In the genomic region with DNA sequence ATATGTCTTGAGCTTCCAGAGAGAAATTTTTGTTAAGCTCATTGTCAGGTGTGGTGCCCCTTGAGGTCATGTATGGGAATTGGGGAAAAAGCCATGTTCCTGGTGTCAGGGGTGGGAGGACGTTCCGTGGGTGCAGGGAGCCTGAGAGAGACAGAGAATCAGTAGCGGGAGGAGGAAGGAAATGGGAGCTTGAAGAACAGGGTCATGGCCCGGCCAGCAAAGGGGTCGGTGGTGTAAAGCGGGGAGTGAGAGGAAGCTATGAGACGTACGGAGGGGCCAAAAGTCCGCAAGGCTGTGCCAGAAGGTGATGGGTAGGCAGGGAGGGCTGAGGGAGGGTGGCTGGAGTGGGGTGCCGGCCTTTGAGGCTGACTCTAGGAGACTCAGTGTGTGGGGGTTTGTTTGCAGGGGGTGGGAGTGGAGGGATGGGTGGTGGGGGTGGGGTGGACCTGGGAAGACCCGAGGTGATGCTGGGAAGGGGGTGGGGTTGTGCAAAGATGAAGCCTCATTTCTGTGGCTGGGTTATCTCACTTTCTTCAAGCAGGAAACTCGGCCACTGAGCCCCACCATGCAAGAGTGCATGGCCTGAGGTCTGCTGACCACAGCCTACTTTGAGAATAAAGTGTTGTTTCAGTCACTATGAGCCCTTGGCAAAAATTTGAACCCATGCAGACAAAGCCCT, we compare ENCODE assay signal across 15 cellular contexts.
DNase-seq lines count a peak whose midpoint lies in the region; ATAC-seq and TF ChIP-seq lines count a peak whose summit lies in the region.
"Had no signal": no experiment of that assay in that cellular context is flagged by ENCODE, and none has a peak within 500 bp of the region (broad histone marks: within the 10 kb centered on the region; RNA-seq: fewer than 3 reads in every experiment).

No MANE protein-coding gene starts in this region.

- CTCF ChIA-PET in activated naive CD4-positive, alpha-beta T cell treated with anti-CD3 and anti-CD28 coated beads for 36 hours (lab: Charles Lee): no interaction called here
- CTCF ChIA-PET in PC-3 (lab: Charles Lee): no interaction called here

- H3K27me3 ChIP-seq in upper lobe of right lung (no peaks in the 10 kb centered on the region), aorta (ENCODE audit: control insufficient read depth in 1 of 2, insufficient read depth in 2 of 2, low read length in 1 of 2) (no peaks in the 10 kb centered on the region), PC-3 (ENCODE audit: low read length) (no peaks in the 10 kb centered on the region)

- H3K4me3 ChIP-seq in upper lobe of right lung (no peak overlapping the region), aorta (ENCODE audit: low read length in 2 of 2) (no peak overlapping the region), PC-3 (ENCODE audit: low read length) (no peak overlapping the region)
- H3K4me3 ChIP-seq: left ventricle myocardium inferior had no signal

- H3K4me1 Mint-ChIP-seq in activated naive CD4-positive, alpha-beta T cell treated with anti-CD3 and anti-CD28 coated beads for 36 hours (ENCODE audit: low read depth): no peaks in the 10 kb centered on the region
- H3K4me1 Mint-ChIP-seq in central memory CD8-positive, alpha-beta T cell: peaks cover 31% of the 10 kb centered on the region
- H3K4me1 Mint-ChIP-seq: neural crest cell had no signal

- POLR2A ChIA-PET in PC-3 (lab: Charles Lee; ENCODE audit: unreplicated experiment): no interaction called here

- no peak overlapping the region for H2AFZ ChIP-seq in PC-3 (ENCODE audit: low read length)

- 34 to 52% methylated on average over 12 of the region's 12 CpGs for WGBS in aorta, 2 donors

- H3K79me2 ChIP-seq in PC-3 (ENCODE audit: low read length): no peaks in the 10 kb centered on the region

- no peak overlapping the region for H3K9ac ChIP-seq in PC-3 (ENCODE audit: low read length)

- ATAC-seq in central memory CD8-positive, alpha-beta T cell (replicated peaks; ENCODE audit: extremely low read depth, poor library complexity, severe bottlenecking): no peak
- ATAC-seq in upper lobe of right lung: peak; percentile 36
- no peak for ATAC-seq in aorta (ENCODE audit: low FRiP score)
- ATAC-seq in GM18867 (IDR thresholded peaks at IDR 0.05; ENCODE audit: unreplicated experiment): no peak
- ATAC-seq in PC-3: no peak

- H3K27ac Mint-ChIP-seq in activated naive CD4-positive, alpha-beta T cell treated with anti-CD3 and anti-CD28 coated beads for 36 hours: no peak overlapping the region
- peak overlapping the region; percentile 94 for H3K27ac Mint-ChIP-seq in central memory CD8-positive, alpha-beta T cell (ENCODE audit: low read depth)
- H3K27ac Mint-ChIP-seq: activated T-helper 2 cell treated with anti-CD3 and anti-CD28 coated beads, Interferon-gamma antibody, Interleukin-2, Interleukin-4, amounts not matched to agents 10 μg/mL and 5 μg/mL and 100 μg/mL, durations not matched to agents 14 hours and 24 hours and 36 hours; dendritic cell treated with granulocyte-macrophage colony-stimulating factor and Interleukin-4, amounts not matched to agents 40 ng/mL and 50 ng/mL, for 4 days had no signal

- H3K36me3 Mint-ChIP-seq in activated naive CD4-positive, alpha-beta T cell treated with anti-CD3 and anti-CD28 coated beads for 36 hours (ENCODE audit: low read depth): no peaks in the 10 kb centered on the region
- peaks cover 15% of the 10 kb centered on the region for H3K36me3 Mint-ChIP-seq in central memory CD8-positive, alpha-beta T cell (ENCODE audit: insufficient read depth)

- H3K9me2 ChIP-seq in PC-3 (replicated peaks; ENCODE audit: low read length): no peaks in the 10 kb centered on the region

- H3K36me3 ChIP-seq in upper lobe of right lung (no peaks in the 10 kb centered on the region), aorta (ENCODE audit: control insufficient read depth in 1 of 2, insufficient read depth in 2 of 2, low read length in 1 of 2) (no peaks in the 10 kb centered on the region), PC-3 (ENCODE audit: low read depth, low read length) (no peaks in the 10 kb centered on the region)
- H3K36me3 ChIP-seq: left ventricle myocardium inferior had no signal

- TF ChIP-seq CTCF in upper lobe of right lung (IDR thresholded peaks at IDR 0.05) (no peak), PC-3 (conservative IDR thresholded peaks at IDR 0.05; ENCODE audit: low read depth, low read length) (no peak)

- no peak overlapping the region for H3K4me2 ChIP-seq in PC-3 (ENCODE audit: low read length)

- BruUV-seq in PC-3 (replicated peaks; lab: Mats Ljungman, UMichigan): no TSS peak

- H3K9me3 ChIP-seq in upper lobe of right lung (no peaks in the 10 kb centered on the region), aorta (ENCODE audit: control insufficient read depth, low read length) (peaks cover 6% of the 10 kb centered on the region), PC-3 (ENCODE audit: low read length) (no peaks in the 10 kb centered on the region)

- no peaks in the 10 kb centered on the region for H4K20me1 ChIP-seq in PC-3 (ENCODE audit: low read length)

- peak overlapping the region; percentile 11 for H3K4me3 Mint-ChIP-seq in activated naive CD4-positive, alpha-beta T cell treated with anti-CD3 and anti-CD28 coated beads for 36 hours
- peak overlapping the region; percentile 79 for H3K4me3 Mint-ChIP-seq in central memory CD8-positive, alpha-beta T cell
- H3K4me3 Mint-ChIP-seq: dendritic cell treated with granulocyte-macrophage colony-stimulating factor and Interleukin-4, amounts not matched to agents 40 ng/mL and 50 ng/mL, for 4 days; neural crest cell had no signal

- no peaks in the 10 kb centered on the region for H3F3A ChIP-seq in PC-3 (ENCODE audit: low read length, unreplicated experiment)

- no peak overlapping the region for H3K27ac ChIP-seq in upper lobe of right lung
- H3K27ac ChIP-seq in aorta (ENCODE audit: low read depth in 1 of 2, low read length in 2 of 2): no peak overlapping the region
- H3K27ac ChIP-seq in PC-3 (ENCODE audit: low read length): no peak overlapping the region
- H3K27ac ChIP-seq: left ventricle myocardium inferior had no signal

- intact Hi-C loops in activated naive CD4-positive, alpha-beta T cell treated with anti-CD3 and anti-CD28 coated beads for 36 hours (cut with micrococcal nuclease): loop anchor here (2.0 kb wide), 1 partner anchor 44 kb away; no protein-coding TSS in a partner anchor
- intact Hi-C loops in upper lobe of right lung (cut with DNase I): no loop called here
- intact Hi-C loops in aorta (cut with DNase I): no loop called here
- intact Hi-C loops in PC-3 (cut with micrococcal nuclease): no loop called here

- peaks cover 5% of the 10 kb centered on the region for H3K27me3 Mint-ChIP-seq in activated naive CD4-positive, alpha-beta T cell treated with anti-CD3 and anti-CD28 coated beads for 36 hours (ENCODE audit: low read depth)
- no peaks in the 10 kb centered on the region for H3K27me3 Mint-ChIP-seq in central memory CD8-positive, alpha-beta T cell
- H3K27me3 Mint-ChIP-seq: dendritic cell treated with granulocyte-macrophage colony-stimulating factor and Interleukin-4, amounts not matched to agents 40 ng/mL and 50 ng/mL, for 4 days had no signal

- no peak for DNase-seq in activated naive CD4-positive, alpha-beta T cell treated with anti-CD3 and anti-CD28 coated beads for 36 hours
- DNase-seq in activated naive CD4-positive, alpha-beta T cell (lab: John Stamatoyannopoulos, UW): no peak
- DNase-seq in KG1 (lab: John Stamatoyannopoulos, UW) (peak; percentile 82), upper lobe of right lung (no peak), aorta (no peak), PC-3 (no peak)
- DNase-seq in central memory CD8-positive, alpha-beta T cell (ENCODE audit: low spot score in 2 of 2): no peak
- DNase-seq: activated CD4-positive, alpha-beta T cell treated with anti-CD3 and anti-CD28 coated beads, Interleukin-2, amount 50 U/mL, for 1 hour; left ventricle myocardium inferior; NCI-H1436 treated with DMSO at 0.1 percent for 48 hours; NCI-H510A treated with DMSO at 0.1 percent for 48 hours had no signal

- H3K4me1 ChIP-seq in upper lobe of right lung (peaks cover 8% of the 10 kb centered on the region), aorta (ENCODE audit: control insufficient read depth in 1 of 2, insufficient read depth in 2 of 2, low read length in 2 of 2) (no peaks in the 10 kb centered on the region), PC-3 (ENCODE audit: insufficient read depth, low read length) (peaks cover 5% of the 10 kb centered on the region)
- H3K4me1 ChIP-seq: left ventricle myocardium inferior had no signal

- H3K9me3 Mint-ChIP-seq in activated naive CD4-positive, alpha-beta T cell treated with anti-CD3 and anti-CD28 coated beads for 36 hours: no peaks in the 10 kb centered on the region
- no peaks in the 10 kb centered on the region for H3K9me3 Mint-ChIP-seq in central memory CD8-positive, alpha-beta T cell
- H3K9me3 Mint-ChIP-seq: activated T-helper 2 cell treated with anti-CD3 and anti-CD28 coated beads, Interferon-gamma antibody, Interleukin-2, Interleukin-4, amounts not matched to agents 10 μg/mL and 5 μg/mL and 100 μg/mL, durations not matched to agents 14 hours and 24 hours and 36 hours; dendritic cell treated with granulocyte-macrophage colony-stimulating factor and Interleukin-4, amounts not matched to agents 40 ng/mL and 50 ng/mL, for 4 days had no signal
